In the genomic region with DNA sequence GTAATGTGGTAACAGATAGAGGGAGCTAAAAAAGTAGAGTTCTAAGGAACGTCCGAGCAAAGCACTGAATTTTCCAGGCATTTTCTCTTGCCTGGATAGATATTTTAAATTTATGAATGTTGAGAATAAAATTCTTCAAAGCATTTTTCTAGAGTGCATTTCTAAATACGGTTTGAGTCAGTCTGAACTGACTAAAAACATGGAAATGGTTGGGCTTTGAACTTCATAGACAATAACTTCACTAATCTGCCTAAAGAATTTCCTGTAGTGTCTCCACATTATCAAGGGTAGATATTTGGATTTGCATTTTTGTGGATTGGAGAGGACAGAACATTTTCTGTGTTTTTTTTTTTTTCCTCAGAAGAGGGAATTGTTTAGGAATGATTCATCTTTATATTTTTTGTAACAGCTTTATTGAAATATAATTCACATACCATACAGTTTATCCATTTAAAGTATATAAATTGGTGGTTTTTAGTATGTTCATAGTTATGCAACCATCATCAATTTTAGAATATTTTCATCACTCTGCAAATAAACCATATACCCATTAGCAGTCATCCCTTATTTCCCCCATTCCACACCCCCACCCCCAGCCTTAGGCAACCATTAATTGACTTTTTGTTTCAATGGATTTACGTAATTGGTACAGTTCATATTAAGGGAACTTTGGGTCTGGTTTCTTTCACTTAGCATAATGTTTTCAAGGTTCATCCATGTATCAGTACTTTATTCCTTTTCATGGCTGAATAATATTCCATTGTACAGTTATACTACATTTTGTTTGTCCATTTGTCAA, we compare ENCODE assay signal across 1 cellular context.
A peak's percentile ranks its signal among the peaks of the same experiment; 100 is the strongest.
TF ChIP-seq lines count a peak whose summit lies in the region.

No MANE protein-coding gene starts in this region.

TF ChIP-seq in endothelial cell of umbilical vein, 7 proteins besides CTCF, POLR2A, EP300 and RAD21 (continued from another document):
- TF ChIP-seq, protein P1, sequence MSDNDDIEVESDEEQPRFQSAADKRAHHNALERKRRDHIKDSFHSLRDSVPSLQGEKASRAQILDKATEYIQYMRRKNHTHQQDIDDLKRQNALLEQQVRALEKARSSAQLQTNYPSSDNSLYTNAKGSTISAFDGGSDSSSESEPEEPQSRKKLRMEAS (IDR thresholded peaks at IDR 0.05; ENCODE audit: insufficient read depth, insufficient read length) = no peak
- peak; percentile 74 for TF ChIP-seq FOS (IDR thresholded peaks at IDR 0.05; ENCODE audit: borderline replicate concordance, insufficient read depth, low read length)
- no peak for TF ChIP-seq MYC (IDR thresholded peaks at IDR 0.05; ENCODE audit: low read depth, low read length)
- TF ChIP-seq GATA2 (IDR thresholded peaks at IDR 0.05; ENCODE audit: insufficient read depth, insufficient read length, low read depth, low read length) = no peak
- peak; percentile 54 for TF ChIP-seq JUN (IDR thresholded peaks at IDR 0.05; ENCODE audit: borderline replicate concordance, insufficient read depth, insufficient read length, low read depth)
